In the genomic region with DNA sequence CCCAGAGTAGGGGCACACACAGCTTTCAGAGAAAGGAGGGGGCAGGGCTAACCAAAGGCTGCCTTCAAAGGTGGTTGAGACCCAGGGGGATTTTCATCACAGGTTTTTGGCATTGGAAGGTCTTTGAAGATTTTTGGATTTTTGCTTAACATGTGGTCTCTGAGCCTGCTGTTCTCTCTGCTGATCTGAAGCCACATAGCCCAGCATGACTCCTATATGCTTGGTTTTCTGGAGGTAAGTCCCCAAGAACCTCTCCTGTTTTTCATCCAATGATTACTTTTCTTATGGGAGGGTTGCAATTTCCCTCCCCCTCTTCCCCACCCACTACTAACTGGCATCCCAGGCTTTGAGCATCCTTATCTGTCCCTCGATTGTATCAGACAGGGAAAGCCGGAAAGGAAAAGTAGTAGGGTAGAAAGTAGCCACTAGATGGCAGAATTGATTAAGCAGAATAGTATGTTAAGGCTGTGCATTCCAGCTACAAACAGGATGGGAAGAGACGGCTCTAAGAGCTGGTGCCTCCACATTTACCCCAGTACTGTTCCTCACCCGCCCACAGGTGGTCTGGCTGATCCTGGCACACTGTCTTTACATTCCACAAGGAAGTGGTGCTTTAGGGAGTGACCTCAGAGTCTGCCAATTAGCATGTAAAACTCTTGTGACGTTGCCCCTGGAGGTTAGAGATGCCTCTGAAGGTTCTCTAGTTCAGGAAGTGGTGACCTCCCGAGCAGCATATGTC, we compare ENCODE assay signal across 8 cellular contexts.
A peak's percentile ranks its signal among the peaks of the same experiment; 100 is the strongest.
DNase-seq lines count a peak whose midpoint lies in the region; ATAC-seq and TF ChIP-seq lines count a peak whose summit lies in the region.

No MANE protein-coding gene starts in this region.

- H3K36me3 ChIP-seq in CD8-positive, alpha-beta T cell (ENCODE audit: insufficient read depth, low read length): no peaks in the 10 kb centered on the region

- intact Hi-C loops in CD8-positive, alpha-beta T cell (cut with DNase I, micrococcal nuclease): loop anchor here (1.0 to 10.0 kb wide), 6 partner anchors 617 to 1401 kb away; no protein-coding TSS in a partner anchor

- ATAC-seq in CD8-positive, alpha-beta T cell: no peak
- ATAC-seq in GM18520 (IDR thresholded peaks at IDR 0.05; ENCODE audit: unreplicated experiment) (peak; percentile 87), HG02970 (IDR thresholded peaks at IDR 0.05; ENCODE audit: low FRiP score, unreplicated experiment) (peak; percentile 72), T-cell (replicated peaks in 1 of 4) (peak; percentile 54 to 66 (median 62)), esophagus mucosa (peak; percentile 70), naive B cell (ENCODE audit: low read depth in 2 of 2) (peak; percentile 65 to 70)

- TF ChIP-seq CTCF in CD8-positive, alpha-beta T cell (IDR thresholded peaks at IDR 0.05): peak; percentile 55

- H3K27me3 Mint-ChIP-seq in CD8-positive, alpha-beta T cell (ENCODE audit: low read depth): peaks cover under 1% of the 10 kb centered on the region
- H3K27me3 Mint-ChIP-seq in T-cell (peaks cover 0 to 5% of the 10 kb centered on the region in 2 donors), naive B cell (no peaks in the 10 kb centered on the region)

- H3K27me3 ChIP-seq in CD8-positive, alpha-beta T cell (ENCODE audit: insufficient read depth, low read length): no peaks in the 10 kb centered on the region

- DNase-seq in CD8-positive, alpha-beta T cell: no peak
- peak; percentile 77 to 94 (median 82) for DNase-seq in NCI-H1417 (lab: John Stamatoyannopoulos, UW)
- DNase-seq in T-cell: peak in 4 of 34 experiments; percentile 0 to 14 (median 6)
- DNase-seq in naive B cell: peak; percentile 38
- DNase-seq in T1000 (lab: John Stamatoyannopoulos, UW): no peak

- H3K4me3 ChIP-seq in CD8-positive, alpha-beta T cell (ENCODE audit: low read depth, low read length): no peak overlapping the region

- no peaks in the 10 kb centered on the region for H3K9me3 Mint-ChIP-seq in CD8-positive, alpha-beta T cell
- H3K9me3 Mint-ChIP-seq in T-cell (no peaks in the 10 kb centered on the region), naive B cell (no peaks in the 10 kb centered on the region)

- peaks cover 5% of the 10 kb centered on the region for H3K4me1 Mint-ChIP-seq in CD8-positive, alpha-beta T cell (ENCODE audit: low read depth)
- H3K4me1 Mint-ChIP-seq in T-cell: peaks cover 5 to 7% (median 6%) of the 10 kb centered on the region in 3 donors
- H3K4me1 Mint-ChIP-seq in naive B cell: peaks cover 5 to 8% (median 7%) of the 10 kb centered on the region in 3 donors

- no peak overlapping the region for H3K27ac ChIP-seq in CD8-positive, alpha-beta T cell (ENCODE audit: low read depth, low read length)

- no peaks in the 10 kb centered on the region for H3K9me3 ChIP-seq in CD8-positive, alpha-beta T cell (ENCODE audit: low read length)

- peak overlapping the region; percentile 60 for H3K4me3 Mint-ChIP-seq in CD8-positive, alpha-beta T cell
- H3K4me3 Mint-ChIP-seq in T-cell: peak overlapping the region; percentile 2 to 37 (median 25)
- H3K4me3 Mint-ChIP-seq in naive B cell: peak overlapping the region in 7 of 8 donors; percentile 31 to 86 (median 59)

- POLR2A ChIA-PET in CD8-positive, alpha-beta T cell (lab: Charles Lee): no interaction called here
- POLR2A ChIA-PET in T-cell (lab: Charles Lee): no interaction called here

- no peaks in the 10 kb centered on the region for H3K4me1 ChIP-seq in CD8-positive, alpha-beta T cell (ENCODE audit: insufficient read depth, low read length)

- CTCF ChIA-PET in CD8-positive, alpha-beta T cell (lab: Charles Lee): interaction anchor here (0.6 to 5.1 kb wide), 11 partner anchors 10 to 1403 kb away, joined by 3 to 35 read pairs (median 3); no protein-coding TSS in a partner anchor
- CTCF ChIA-PET in T-cell (lab: Charles Lee): interaction anchor here (0.6 to 4.7 kb wide), 18 partner anchors 10 to 1570 kb away, joined by 3 to 46 read pairs (median 4); no protein-coding TSS in a partner anchor

- H3K36me3 Mint-ChIP-seq in CD8-positive, alpha-beta T cell: no peaks in the 10 kb centered on the region
- H3K36me3 Mint-ChIP-seq in T-cell (no peaks in the 10 kb centered on the region), naive B cell (no peaks in the 10 kb centered on the region)

- H3K27ac Mint-ChIP-seq in CD8-positive, alpha-beta T cell: no peak overlapping the region
- H3K27ac Mint-ChIP-seq in T-cell (no peak overlapping the region), naive B cell (peak overlapping the region in 2 of 6 donors; percentile 30 to 43)

Comparison
In these comparisons a context has a peak if more than half of its experiments do, and no peak if none do; other contexts are left out.
1. DNase-seq: peak in NCI-H1417 (3 of 3) and naive B cell (single experiment); none in CD8-positive, alpha-beta T cell (0 of 7) and T1000 (single experiment).
2. Peak in every context shown above with its lines, with median percentiles within 50 percentile points of each other: H3K4me3 Mint-ChIP-seq.